ENCODE assay signal across 1 cellular context in the genomic region with DNA sequence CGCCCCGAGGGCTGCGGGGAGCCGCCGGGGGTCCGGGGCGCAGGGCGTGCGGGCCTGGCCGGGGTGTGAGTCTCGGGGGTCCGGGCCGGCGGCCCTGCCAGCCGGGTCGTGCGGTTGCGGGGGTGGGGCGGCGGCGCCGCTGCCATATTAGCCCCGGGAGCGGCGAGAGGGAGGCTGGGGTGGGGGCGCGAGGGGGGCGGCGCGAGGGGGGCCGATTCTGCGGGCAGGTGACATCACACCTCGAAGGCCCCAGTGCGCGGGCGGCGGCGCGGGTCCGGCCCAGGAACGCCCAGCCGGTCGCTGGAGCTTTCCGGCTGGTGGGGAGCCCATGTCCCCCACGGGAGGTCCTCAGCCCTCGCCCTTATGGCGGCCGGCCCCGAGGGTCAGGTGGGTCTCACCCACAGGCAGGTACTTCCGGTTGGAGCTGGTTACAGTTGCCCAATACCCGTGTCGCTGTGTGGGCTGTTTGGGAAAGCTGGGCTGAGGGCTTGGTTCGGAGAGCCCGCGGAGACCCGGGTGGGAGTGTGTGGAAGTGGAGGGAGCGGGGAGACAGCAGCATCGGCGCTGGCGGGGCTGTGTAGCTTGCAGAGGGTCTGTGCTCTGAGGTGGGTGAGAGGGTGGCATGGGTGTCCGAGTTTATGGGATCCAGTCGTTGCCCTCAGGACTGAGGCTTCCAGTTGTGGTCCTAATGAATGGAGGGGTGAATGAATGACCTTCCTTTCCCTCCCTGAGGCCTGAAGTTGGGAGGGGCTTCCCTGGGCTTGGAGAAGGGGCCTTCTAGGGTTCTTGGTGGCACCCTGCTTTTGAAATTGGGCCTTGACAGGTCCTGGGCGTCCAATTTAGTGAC.
TF ChIP-seq lines count a peak whose summit lies in the region.

No MANE protein-coding gene starts in this region.

TF ChIP-seq in HEK293, 187 proteins besides CTCF, POLR2A, EP300 and RAD21 (continued from another document and continues in another):
- no peak for TF ChIP-seq ZNF366 (tag by site-specific recombination; conservative IDR thresholded peaks at IDR 0.05)
- TF ChIP-seq ZBTB11 (tag by site-specific recombination; conservative IDR thresholded peaks at IDR 0.05; ENCODE audit: low read depth): peak; percentile 31; the same call in 1 of the 2 replicates
- no peak for TF ChIP-seq ZBTB6 (tag by site-specific recombination; IDR thresholded peaks at IDR 0.05)
- TF ChIP-seq ZNF645 (tag by site-specific recombination; IDR thresholded peaks at IDR 0.05): no peak
- peak; percentile 44; the same call in 1 of the 2 replicates for TF ChIP-seq ZBTB8A (tag by site-specific recombination; IDR thresholded peaks at IDR 0.05)
- 0 out of 2 replicates have a peak, but pooled peaks have one; percentile 14 for TF ChIP-seq KLF17 (tag by site-specific recombination; IDR thresholded peaks at IDR 0.05)
- TF ChIP-seq SP2 (tag by site-specific recombination; IDR thresholded peaks at IDR 0.05): peak; percentile 62
- no peak for TF ChIP-seq KLF10 (tag by site-specific recombination; IDR thresholded peaks at IDR 0.05)
- peak; percentile 66; the same call in 1 of the 2 replicates for TF ChIP-seq HIC1 (tag by site-specific recombination; IDR thresholded peaks at IDR 0.05)
- TF ChIP-seq ZNF211 (tag by site-specific recombination; IDR thresholded peaks at IDR 0.05; ENCODE audit: low read depth): no peak
- TF ChIP-seq TCF7L2 (IDR thresholded peaks at IDR 0.05; ENCODE audit: borderline replicate concordance, low read depth, low read length): no peak
- TF ChIP-seq ZXDB (tag by site-specific recombination; IDR thresholded peaks at IDR 0.05): peak; percentile 77
- TF ChIP-seq ZNF654 (tag by site-specific recombination; IDR thresholded peaks at IDR 0.05; ENCODE audit: low read depth): no peak
- TF ChIP-seq ZNF449 (tag by site-specific recombination; IDR thresholded peaks at IDR 0.05): peak; percentile 42; the same call in 1 of the 2 replicates
- no peak for TF ChIP-seq KLF16 (tag by site-specific recombination; IDR thresholded peaks at IDR 0.05)
- no peak for TF ChIP-seq ZNF624 (tag by site-specific recombination; IDR thresholded peaks at IDR 0.05)
- no peak for TF ChIP-seq PRDM2 (tag by site-specific recombination; IDR thresholded peaks at IDR 0.05; ENCODE audit: borderline replicate concordance)
- TF ChIP-seq ZNF416 (tag by site-specific recombination; IDR thresholded peaks at IDR 0.05): no peak
- TF ChIP-seq ZNF280D (tag by site-specific recombination; IDR thresholded peaks at IDR 0.05): no peak
- TF ChIP-seq, protein P1, sequence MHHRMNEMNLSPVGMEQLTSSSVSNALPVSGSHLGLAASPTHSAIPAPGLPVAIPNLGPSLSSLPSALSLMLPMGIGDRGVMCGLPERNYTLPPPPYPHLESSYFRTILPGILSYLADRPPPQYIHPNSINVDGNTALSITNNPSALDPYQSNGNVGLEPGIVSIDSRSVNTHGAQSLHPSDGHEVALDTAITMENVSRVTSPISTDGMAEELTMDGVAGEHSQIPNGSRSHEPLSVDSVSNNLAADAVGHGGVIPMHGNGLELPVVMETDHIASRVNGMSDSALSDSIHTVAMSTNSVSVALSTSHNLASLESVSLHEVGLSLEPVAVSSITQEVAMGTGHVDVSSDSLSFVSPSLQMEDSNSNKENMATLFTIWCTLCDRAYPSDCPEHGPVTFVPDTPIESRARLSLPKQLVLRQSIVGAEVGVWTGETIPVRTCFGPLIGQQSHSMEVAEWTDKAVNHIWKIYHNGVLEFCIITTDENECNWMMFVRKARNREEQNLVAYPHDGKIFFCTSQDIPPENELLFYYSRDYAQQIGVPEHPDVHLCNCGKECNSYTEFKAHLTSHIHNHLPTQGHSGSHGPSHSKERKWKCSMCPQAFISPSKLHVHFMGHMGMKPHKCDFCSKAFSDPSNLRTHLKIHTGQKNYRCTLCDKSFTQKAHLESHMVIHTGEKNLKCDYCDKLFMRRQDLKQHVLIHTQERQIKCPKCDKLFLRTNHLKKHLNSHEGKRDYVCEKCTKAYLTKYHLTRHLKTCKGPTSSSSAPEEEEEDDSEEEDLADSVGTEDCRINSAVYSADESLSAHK (tag by site-specific recombination; IDR thresholded peaks at IDR 0.05): no peak
- no peak for TF ChIP-seq ZNF785 (tag by site-specific recombination; IDR thresholded peaks at IDR 0.05)
- no peak for TF ChIP-seq ZNF629 (tag by site-specific recombination; IDR thresholded peaks at IDR 0.05)
- peak; percentile 44; the same call in 1 of the 2 replicates for TF ChIP-seq GLIS2 (tag by site-specific recombination; IDR thresholded peaks at IDR 0.05)
